ENCODE assay signal across 29 cellular contexts in genomic region chrX:57451426-57452020, GRCh38.
"Had no signal": no experiment of that assay in that cellular context is flagged by ENCODE, and none has a peak within 500 bp of the region (broad histone marks: within the 10 kb centered on the region; RNA-seq: fewer than 3 reads in every experiment).

No MANE protein-coding gene starts in this region.

- DNase-seq: dorsolateral prefrontal cortex; effector CD4-positive, alpha-beta T cell; foreskin keratinocyte; glutamatergic neuron; hypothalamus; mesenchymal stem cell; mucosa of descending colon; naive B cell; pancreas; right lobe of liver; small intestine; stimulated activated CD4-positive, alpha-beta T cell treated with anti-CD3 and anti-CD28 coated beads, Interleukin-15, amount 100 ng/mL, for 24 hours; stimulated activated CD4-positive, alpha-beta T cell treated with anti-CD3 and anti-CD28 coated beads, Interleukin-2, amount 100 ng/mL, for 48 hours; stimulated activated CD8-positive, alpha-beta memory T cell treated with anti-CD3 and anti-CD28 coated beads, Interleukin-4, amount 100 ng/mL, for 48 hours; stimulated activated naive CD4-positive, alpha-beta T cell; stimulated activated naive CD8-positive, alpha-beta T cell treated with anti-CD3 and anti-CD28 coated beads, Interleukin-15, amount 100 ng/mL, for 72 hours; transverse colon; upper lobe of right lung; uterus had no signal

- H3K27ac ChIP-seq: coronary artery, dorsolateral prefrontal cortex, epithelial cell of prostate, foreskin keratinocyte, gastroesophageal sphincter, neutrophil, pancreas, right lobe of liver, suprapubic skin, transverse colon, upper lobe of right lung, uterus had no signal

- H3K4me3 ChIP-seq: coronary artery, dorsolateral prefrontal cortex, gastroesophageal sphincter, lung, mucosa of descending colon, pancreas, right lobe of liver, suprapubic skin, transverse colon, upper lobe of right lung, uterus had no signal

- ATAC-seq: esophagus mucosa; foreskin keratinocyte; gastroesophageal sphincter; mucosa of descending colon; natural killer cell treated with Interleukin-12 subunit alpha and Interleukin-12 subunit beta and Interleukin-15 and Interleukin-18, amount 100 ng/mL, for 72 hours; pancreas; stimulated activated naive CD8-positive, alpha-beta T cell treated with anti-CD3 and anti-CD28 coated beads, Interleukin-15, amount 100 ng/mL, for 72 hours; upper lobe of right lung had no signal

- H3K4me3 Mint-ChIP-seq: mesothelial cell of epicardium; naive B cell; natural killer cell treated with Interleukin-12 subunit alpha and Interleukin-12 subunit beta and Interleukin-15 and Interleukin-18, amount 100 ng/mL, for 72 hours; neural crest cell; stimulated activated naive CD8-positive, alpha-beta T cell treated with anti-CD3 and anti-CD28 coated beads, Interleukin-15, amount 100 ng/mL, for 72 hours had no signal

- H3K36me3 ChIP-seq: gastroesophageal sphincter, neutrophil, pancreas, right lobe of liver, suprapubic skin, transverse colon, upper lobe of right lung, uterus had no signal

- H3K27me3 Mint-ChIP-seq: stimulated activated naive CD8-positive, alpha-beta T cell treated with anti-CD3 and anti-CD28 coated beads, Interleukin-15, amount 100 ng/mL, for 72 hours had no signal

- H3K4me1 Mint-ChIP-seq: neural crest cell; stimulated activated naive CD8-positive, alpha-beta T cell treated with anti-CD3 and anti-CD28 coated beads, Interleukin-15, amount 100 ng/mL, for 72 hours had no signal

- H3K27me3 ChIP-seq: foreskin keratinocyte, gastroesophageal sphincter, neutrophil, right lobe of liver, suprapubic skin, transverse colon, upper lobe of right lung, uterus had no signal

- H3K9me3 ChIP-seq: gastroesophageal sphincter, mucosa of descending colon, neutrophil, pancreas, right lobe of liver, suprapubic skin, transverse colon, upper lobe of right lung, uterus had no signal

- H3K4me1 ChIP-seq: foreskin keratinocyte, gastroesophageal sphincter, pancreas, right lobe of liver, suprapubic skin, transverse colon, upper lobe of right lung, uterus had no signal

- H3K36me3 Mint-ChIP-seq: naive B cell; natural killer cell treated with Interleukin-12 subunit alpha and Interleukin-12 subunit beta and Interleukin-15 and Interleukin-18, amount 100 ng/mL, for 72 hours had no signal

- H3K9me3 Mint-ChIP-seq: natural killer cell treated with Interleukin-12 subunit alpha and Interleukin-12 subunit beta and Interleukin-15 and Interleukin-18, amount 100 ng/mL, for 72 hours had no signal

- H3K27ac Mint-ChIP-seq: mesothelial cell of epicardium; natural killer cell treated with Interleukin-12 subunit alpha and Interleukin-12 subunit beta and Interleukin-15 and Interleukin-18, amount 100 ng/mL, for 72 hours; stimulated activated naive CD8-positive, alpha-beta T cell treated with anti-CD3 and anti-CD28 coated beads, Interleukin-15, amount 100 ng/mL, for 72 hours had no signal
